8 cellular contexts compared by ENCODE assay signal in genomic region chr9:78032599-78033457, GRCh38. TPM values are rescaled to one million over a fixed set of nuclear protein-coding genes. Genes with fewer than 3 reads are reported as not detected.
DNase-seq lines count a peak whose midpoint lies in the region; ATAC-seq, FAIRE-seq and TF ChIP-seq lines count a peak whose summit lies in the region.

No MANE protein-coding gene starts in this region.

- peak overlapping the region; percentile 88 for H3K4me3 Mint-ChIP-seq in activated naive CD8-positive, alpha-beta T cell
- H3K4me3 Mint-ChIP-seq in stimulated activated effector memory CD8-positive, alpha-beta T cell treated with anti-CD3 and anti-CD28 coated beads, Interleukin-12 subunit alpha, Interleukin-12 subunit beta, amount 100 ng/mL, for 72 hours = peak overlapping the region; percentile 84

- H3K27ac ChIP-seq in AG04450 (ENCODE audit: low read depth, low read length) = peak overlapping the region; percentile 77
- no peak overlapping the region for H3K27ac ChIP-seq in iPS-20b (ENCODE audit: low read length)

- CTCF ChIA-PET in AG04450 (lab: Charles Lee) = interaction anchor here (0.5 to 4.8 kb wide), 8 partner anchors 56 to 832 kb away, joined by 3 to 35 read pairs (median 4); no protein-coding TSS in a partner anchor

- peak overlapping the region; percentile 89 for H3K9ac ChIP-seq in iPS-20b (ENCODE audit: low read depth, low read length)

- peak overlapping the region; percentile 85 for H3K27ac Mint-ChIP-seq in activated naive CD8-positive, alpha-beta T cell
- peak overlapping the region; percentile 75 for H3K27ac Mint-ChIP-seq in stimulated activated effector memory CD8-positive, alpha-beta T cell treated with anti-CD3 and anti-CD28 coated beads, Interleukin-12 subunit alpha, Interleukin-12 subunit beta, amount 100 ng/mL, for 72 hours

- TF ChIP-seq CTCF in AG04450 (IDR thresholded peaks at IDR 0.05; ENCODE audit: low read depth, low read length) = no peak
- no peak for TF ChIP-seq CTCF in HFF-Myc (IDR thresholded peaks at IDR 0.05; ENCODE audit: low read depth, low read length, missing control alignments)

- H3K27me3 Mint-ChIP-seq in activated naive CD8-positive, alpha-beta T cell = no peaks in the 10 kb centered on the region

- H3K36me3 ChIP-seq in iPS-20b (ENCODE audit: insufficient read depth, low read depth, low read length) = no peaks in the 10 kb centered on the region

- H3K9me3 ChIP-seq in AG04450 (ENCODE audit: control insufficient read depth, insufficient read depth, low read length) (no peaks in the 10 kb centered on the region; the same call in 1 of the 2 replicates), iPS-20b (ENCODE audit: insufficient read depth, low read depth, low read length) (no peaks in the 10 kb centered on the region)

- H3K4me3 ChIP-seq in AG04450 (ENCODE audit: low read depth, low read length) (peak overlapping the region; percentile 85), HFF-Myc (replicated peaks; ENCODE audit: low read depth, low read length) (peak overlapping the region; percentile 62), iPS-20b (ENCODE audit: low read length) (peak overlapping the region; percentile 94)

- peaks cover 27% of the 10 kb centered on the region for H3K4me1 ChIP-seq in iPS-20b (ENCODE audit: insufficient read depth, low read length)

- peaks cover 57% of the 10 kb centered on the region for H3K4me1 Mint-ChIP-seq in activated naive CD8-positive, alpha-beta T cell (ENCODE audit: low read depth)
- H3K4me1 Mint-ChIP-seq in stimulated activated effector memory CD8-positive, alpha-beta T cell treated with anti-CD3 and anti-CD28 coated beads, Interleukin-12 subunit alpha, Interleukin-12 subunit beta, amount 100 ng/mL, for 72 hours = peaks cover 35% of the 10 kb centered on the region

- ATAC-seq in stimulated activated effector memory CD8-positive, alpha-beta T cell treated with anti-CD3 and anti-CD28 coated beads, Interleukin-12 subunit alpha, Interleukin-12 subunit beta, amount 100 ng/mL, for 72 hours = no peak
- ATAC-seq in HG03378 (IDR thresholded peaks at IDR 0.05; ENCODE audit: unreplicated experiment) = no peak

- H3K9me3 Mint-ChIP-seq in activated naive CD8-positive, alpha-beta T cell (ENCODE audit: low read depth) = no peaks in the 10 kb centered on the region
- H3K9me3 Mint-ChIP-seq in stimulated activated effector memory CD8-positive, alpha-beta T cell treated with anti-CD3 and anti-CD28 coated beads, Interleukin-12 subunit alpha, Interleukin-12 subunit beta, amount 100 ng/mL, for 72 hours = no peaks in the 10 kb centered on the region

- FAIRE-seq in GM19239 (lab: Jason Lieb, UNC) = no peak

- DNase-seq in AG04450 (ENCODE audit: low read depth, low spot score) (no peak), HFF-Myc (ENCODE audit: extremely low read depth, low read depth) (no peak), iPS-NIHi7 (ENCODE audit: extremely low spot score) (no peak), GM19239 (ENCODE audit: insufficient read length, low spot score) (no peak)
- DNase-seq in stimulated activated effector memory CD8-positive, alpha-beta T cell treated with anti-CD3 and anti-CD28 coated beads, Interleukin-12 subunit alpha, Interleukin-12 subunit beta, amount 100 ng/mL, for 72 hours (ENCODE audit: low spot score in 2 of 2) = no peak

- H3K27me3 ChIP-seq in AG04450 (ENCODE audit: control insufficient read depth, insufficient read depth, low read length) (no peaks in the 10 kb centered on the region), iPS-20b (ENCODE audit: insufficient read depth, low read length) (no peaks in the 10 kb centered on the region)

- no peaks in the 10 kb centered on the region for H3K36me3 Mint-ChIP-seq in activated naive CD8-positive, alpha-beta T cell
- H3K36me3 Mint-ChIP-seq in stimulated activated effector memory CD8-positive, alpha-beta T cell treated with anti-CD3 and anti-CD28 coated beads, Interleukin-12 subunit alpha, Interleukin-12 subunit beta, amount 100 ng/mL, for 72 hours = no peaks in the 10 kb centered on the region

- POLR2A ChIA-PET in AG04450 (lab: Yijun Ruan, JAX) = interaction anchor here (0.5 to 1.0 kb wide), 4 partner anchors 52 to 610 kb away, joined by 3 to 11 read pairs (median 3); no protein-coding TSS in a partner anchor

RNA-seq across cellular contexts. Expression of gene GNAQ, which starts 1.2 kb away (rescaled TPM):
- 56.1 and 71.4 TPM in 2 replicates for polyA plus RNA-seq in AG04450 (2011; rRNA removed)
- 63.2 and 87.1 TPM in 2 replicates for polyA minus RNA-seq in AG04450 (2011; rRNA and poly(A)+ RNA removed)
